Comparison of ENCODE assay signal across 1 cellular context in the genomic region with DNA sequence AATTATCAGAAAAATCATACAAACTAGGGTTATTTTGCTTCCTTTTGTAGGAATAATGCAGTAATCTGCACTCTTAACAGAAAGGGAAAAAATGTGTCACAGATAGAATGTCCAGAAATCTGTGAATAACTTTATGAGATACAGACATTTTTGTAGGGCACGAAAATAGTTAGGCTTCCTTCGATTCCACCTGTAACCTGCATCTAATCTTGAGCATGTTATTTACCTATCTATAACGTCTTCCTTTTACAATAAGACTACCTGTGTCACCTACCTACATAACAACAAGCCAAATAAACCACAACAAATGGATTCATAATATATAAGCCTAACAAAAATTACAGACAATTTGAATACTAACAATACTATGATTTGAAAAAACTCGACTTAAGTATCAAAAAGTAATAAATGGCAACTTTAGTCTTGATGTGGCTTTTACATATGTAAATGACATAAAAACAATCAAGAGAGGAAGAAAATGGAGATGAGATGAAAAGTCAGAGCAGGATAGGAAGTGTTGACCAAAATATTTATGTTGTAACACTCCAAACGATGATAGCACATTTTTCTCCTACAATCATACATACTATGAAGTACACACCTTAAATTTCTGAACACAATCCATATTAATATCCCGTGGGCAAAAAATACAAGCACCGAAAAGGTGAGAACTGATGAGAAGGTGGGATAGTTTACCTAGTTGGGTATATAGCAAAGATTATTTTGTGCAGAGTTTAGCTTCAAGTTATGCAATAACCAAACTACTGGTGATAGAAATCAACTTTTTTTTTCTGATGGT.
TF ChIP-seq lines count a peak whose summit lies in the region.

No MANE protein-coding gene starts in this region.

TF ChIP-seq in K562, 482 proteins besides CTCF, POLR2A, EP300 and RAD21 (continued from another document):
- TF ChIP-seq HMBOX1 (IDR thresholded peaks at IDR 0.05): 0 out of 2 replicates have a peak, but pooled peaks have one; percentile 28
- TF ChIP-seq TFAP4 (CRISPR knock-in tag; IDR thresholded peaks at IDR 0.05; ENCODE audit: borderline replicate concordance): no peak
- TF ChIP-seq E2F8 (IDR thresholded peaks at IDR 0.05; ENCODE audit: low read depth, partially characterized antibody): no peak
- no peak for TF ChIP-seq NFRKB (IDR thresholded peaks at IDR 0.05; ENCODE audit: low read depth)
- TF ChIP-seq KHSRP (IDR thresholded peaks at IDR 0.05): no peak
- no peak for TF ChIP-seq SNAPC5 (CRISPR knock-in tag; IDR thresholded peaks at IDR 0.05)
- no peak for TF ChIP-seq ESRRA (IDR thresholded peaks at IDR 0.05; ENCODE audit: borderline replicate concordance, low read depth)
- TF ChIP-seq GATAD2A (IDR thresholded peaks at IDR 0.05): no peak
- TF ChIP-seq KLF6 (CRISPR knock-in tag; IDR thresholded peaks at IDR 0.05; ENCODE audit: borderline replicate concordance): no peak
- TF ChIP-seq, protein P1, sequence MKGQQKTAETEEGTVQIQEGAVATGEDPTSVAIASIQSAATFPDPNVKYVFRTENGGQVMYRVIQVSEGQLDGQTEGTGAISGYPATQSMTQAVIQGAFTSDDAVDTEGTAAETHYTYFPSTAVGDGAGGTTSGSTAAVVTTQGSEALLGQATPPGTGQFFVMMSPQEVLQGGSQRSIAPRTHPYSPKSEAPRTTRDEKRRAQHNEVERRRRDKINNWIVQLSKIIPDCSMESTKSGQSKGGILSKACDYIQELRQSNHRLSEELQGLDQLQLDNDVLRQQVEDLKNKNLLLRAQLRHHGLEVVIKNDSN (CRISPR knock-in tag; IDR thresholded peaks at IDR 0.05): no peak
- no peak for TF ChIP-seq TAF1 (IDR thresholded peaks at IDR 0.05; ENCODE audit: control insufficient read depth, extremely low read depth, insufficient read depth, low read length, severe bottlenecking)
- no peak for TF ChIP-seq RCOR1 (IDR thresholded peaks at IDR 0.05; ENCODE audit: borderline replicate concordance in 1 of 2, low read depth in 2 of 2, low read length in 2 of 2)
- no peak for TF ChIP-seq ZNF23 (CRISPR knock-in tag; IDR thresholded peaks at IDR 0.05)
- TF ChIP-seq MBD2 (IDR thresholded peaks at IDR 0.05; ENCODE audit: borderline replicate concordance, low read depth): no peak
- no peak for TF ChIP-seq STAT5A (IDR thresholded peaks at IDR 0.05; ENCODE audit: borderline replicate concordance, low read length)
- no peak for TF ChIP-seq HDAC1 (IDR thresholded peaks at IDR 0.05)
- TF ChIP-seq ZFP36 (IDR thresholded peaks at IDR 0.05; ENCODE audit: low read depth, low read length, partially characterized antibody): no peak
- TF ChIP-seq, protein P2, sequence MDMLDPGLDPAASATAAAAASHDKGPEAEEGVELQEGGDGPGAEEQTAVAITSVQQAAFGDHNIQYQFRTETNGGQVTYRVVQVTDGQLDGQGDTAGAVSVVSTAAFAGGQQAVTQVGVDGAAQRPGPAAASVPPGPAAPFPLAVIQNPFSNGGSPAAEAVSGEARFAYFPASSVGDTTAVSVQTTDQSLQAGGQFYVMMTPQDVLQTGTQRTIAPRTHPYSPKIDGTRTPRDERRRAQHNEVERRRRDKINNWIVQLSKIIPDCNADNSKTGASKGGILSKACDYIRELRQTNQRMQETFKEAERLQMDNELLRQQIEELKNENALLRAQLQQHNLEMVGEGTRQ (CRISPR knock-in tag; IDR thresholded peaks at IDR 0.05): no peak
- no peak for TF ChIP-seq XRCC3 (IDR thresholded peaks at IDR 0.05)
- no peak for TF ChIP-seq ZNF41 (CRISPR knock-in tag; conservative IDR thresholded peaks at IDR 0.05)
- peak; percentile 82 for TF ChIP-seq CEBPB (tag; IDR thresholded peaks at IDR 0.05)
- TF ChIP-seq RBM15 (IDR thresholded peaks at IDR 0.05; ENCODE audit: insufficient read depth, low read length): no peak
- no peak for TF ChIP-seq CBX5 (IDR thresholded peaks at IDR 0.05; ENCODE audit: borderline replicate concordance, low read depth)
- TF ChIP-seq KAT2B (IDR thresholded peaks at IDR 0.05; ENCODE audit: low read depth, low read length): no peak
- no peak for TF ChIP-seq GTF3C2 (IDR thresholded peaks at IDR 0.05; ENCODE audit: borderline replicate concordance, extremely low read depth, insufficient read length)
- peak; percentile 53; the same call in 1 of the 2 replicates for TF ChIP-seq ZNF395 (CRISPR knock-in tag; IDR thresholded peaks at IDR 0.05)
- TF ChIP-seq SIN3A (IDR thresholded peaks at IDR 0.05; ENCODE audit: borderline replicate concordance in 2 of 2, control insufficient read depth in 1 of 2, low read depth in 2 of 2, low read length in 2 of 2): 0 out of 4 replicates have a peak, but pooled peaks of 1 of the 2 experiments have one; percentile 34
- no peak for TF ChIP-seq NFYB (IDR thresholded peaks at IDR 0.05; ENCODE audit: extremely low read depth, insufficient read length)
- no peak for TF ChIP-seq HDAC2 (IDR thresholded peaks at IDR 0.05)
